1 cellular context compared by ENCODE assay signal in the genomic region with DNA sequence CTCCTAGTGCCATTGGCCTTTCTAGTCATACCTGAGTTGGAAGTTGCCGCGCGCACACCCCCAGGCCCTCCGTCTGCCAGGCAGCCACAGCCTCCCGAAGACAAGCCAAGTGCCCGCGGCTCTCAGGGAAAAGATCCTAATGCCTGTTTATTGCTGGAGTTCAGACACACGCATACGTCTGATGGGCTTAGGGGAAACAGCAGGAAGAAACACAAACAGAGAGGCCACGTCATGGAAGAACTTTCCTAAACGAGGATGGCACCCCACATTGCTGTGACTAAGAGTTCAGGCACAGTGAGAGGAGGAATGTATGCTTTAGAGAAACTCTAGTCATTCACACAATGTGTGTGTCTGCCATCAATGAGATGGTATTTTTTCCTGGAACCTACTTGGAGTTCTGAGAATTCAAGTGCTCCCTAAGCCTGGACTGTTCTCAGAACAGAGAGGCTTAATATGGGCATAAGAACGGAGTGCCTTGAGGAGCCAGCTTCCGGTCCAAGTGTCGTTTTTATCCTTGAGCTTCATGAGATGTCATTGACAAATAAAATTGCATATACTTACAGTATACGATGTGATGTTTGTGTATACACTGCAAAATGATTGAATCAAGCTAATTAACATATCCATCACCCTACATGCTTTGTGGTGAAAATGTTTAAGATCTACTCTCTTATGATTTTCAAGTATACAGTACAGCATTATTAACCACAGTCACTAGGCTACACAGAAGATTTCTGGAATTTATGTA.
TF ChIP-seq lines count a peak whose summit lies in the region.

No MANE protein-coding gene starts in this region.

TF ChIP-seq in H1, 55 proteins besides CTCF, POLR2A, EP300 and RAD21:
- TF ChIP-seq TAF1 (IDR thresholded peaks at IDR 0.05; ENCODE audit: low read depth, low read length) (no peak), SIN3A (conservative IDR thresholded peaks at IDR 0.05 in 1 of 2, IDR thresholded peaks at IDR 0.05 in 1 of 2; ENCODE audit: low read depth in 1 of 2, low read length in 2 of 2) (no peak), GTF2F1 (IDR thresholded peaks at IDR 0.05; ENCODE audit: borderline replicate concordance, low read depth, low read length) (no peak), CREB1 (IDR thresholded peaks at IDR 0.05) (no peak), CBX5 (IDR thresholded peaks at IDR 0.05; ENCODE audit: low read depth, low read length) (no peak), YY1 (IDR thresholded peaks at IDR 0.05; ENCODE audit: low read depth, low read length) (no peak)
- TF ChIP-seq, protein P1, sequence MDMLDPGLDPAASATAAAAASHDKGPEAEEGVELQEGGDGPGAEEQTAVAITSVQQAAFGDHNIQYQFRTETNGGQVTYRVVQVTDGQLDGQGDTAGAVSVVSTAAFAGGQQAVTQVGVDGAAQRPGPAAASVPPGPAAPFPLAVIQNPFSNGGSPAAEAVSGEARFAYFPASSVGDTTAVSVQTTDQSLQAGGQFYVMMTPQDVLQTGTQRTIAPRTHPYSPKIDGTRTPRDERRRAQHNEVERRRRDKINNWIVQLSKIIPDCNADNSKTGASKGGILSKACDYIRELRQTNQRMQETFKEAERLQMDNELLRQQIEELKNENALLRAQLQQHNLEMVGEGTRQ (IDR thresholded peaks at IDR 0.05; ENCODE audit: low read length) = no peak
